9 cellular contexts compared by ENCODE assay signal in the genomic region with DNA sequence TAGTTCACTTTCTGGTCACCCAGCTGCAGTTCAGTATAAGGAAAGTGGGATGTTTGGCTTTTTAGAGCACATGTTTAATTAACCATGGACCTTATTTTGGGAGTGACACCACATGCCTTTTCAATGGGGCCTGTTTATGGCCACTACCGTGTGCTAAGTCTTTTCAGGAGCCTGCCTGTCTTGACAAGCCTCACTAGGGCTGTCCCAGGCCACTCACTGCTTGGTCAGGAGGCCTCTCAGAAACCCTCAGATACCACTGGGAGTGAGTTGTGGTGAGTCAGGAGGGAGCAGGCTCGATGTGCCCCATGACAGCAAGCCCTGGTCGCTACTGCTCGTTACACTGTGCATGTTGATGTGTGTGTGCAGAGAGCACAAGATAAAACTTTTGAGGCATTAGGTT.
DNase-seq lines count a peak whose midpoint lies in the region; ATAC-seq, FAIRE-seq and TF ChIP-seq lines count a peak whose summit lies in the region.
"Had no signal": no experiment of that assay in that cellular context is flagged by ENCODE, and none has a peak within 500 bp of the region (broad histone marks: within the 10 kb centered on the region; RNA-seq: fewer than 3 reads in every experiment).

No MANE protein-coding gene starts in this region.

- peaks cover 41% of the 10 kb centered on the region for H3K4me1 ChIP-seq in CD8-positive, alpha-beta T cell (ENCODE audit: insufficient read depth, low read length)
- no peaks in the 10 kb centered on the region for H3K4me1 ChIP-seq in GM12878 (ENCODE audit: control insufficient read depth, insufficient read depth, low read length)
- H3K4me1 ChIP-seq in mesenchymal stem cell (ENCODE audit: control insufficient read depth, insufficient read depth, low read depth, low read length), result peaks cover 17% of the 10 kb centered on the region

- no peak overlapping the region for H2AK5ac ChIP-seq in mesenchymal stem cell (ENCODE audit: low read length, severe bottlenecking)

- no peak overlapping the region for H2BK15ac ChIP-seq in mesenchymal stem cell (ENCODE audit: low read depth, poor library complexity, severe bottlenecking)

- no peaks in the 10 kb centered on the region for H3K79me2 ChIP-seq in GM12878 (ENCODE audit: control insufficient read depth, insufficient read depth, low read length)

- peak overlapping the region; percentile 72 for H3K27ac Mint-ChIP-seq in CD8-positive, alpha-beta T cell
- H3K27ac Mint-ChIP-seq in activated T-helper 2 cell treated with anti-CD3 and anti-CD28 coated beads, Interferon-gamma antibody, Interleukin-2, Interleukin-4, amounts not matched to agents 10 μg/mL and 5 μg/mL and 100 μg/mL, durations not matched to agents 14 hours and 24 hours and 36 hours, result no peak overlapping the region

- TF ChIP-seq CTCF in CD8-positive, alpha-beta T cell (IDR thresholded peaks at IDR 0.05), result no peak
- TF ChIP-seq CTCF in GM12878 (IDR thresholded peaks at IDR 0.05 in 2 of 3, conservative IDR thresholded peaks at IDR 0.05 in 1 of 3; ENCODE audit: control insufficient read depth in 2 of 3, extremely low read depth in 1 of 3, insufficient read depth in 1 of 3, low read depth in 3 of 3, low read length in 3 of 3), result no peak

- ATAC-seq in CD8-positive, alpha-beta T cell, result no peak
- ATAC-seq in GM12878 (peak; percentile 58), GM18519 (IDR thresholded peaks at IDR 0.05; ENCODE audit: low FRiP score, unreplicated experiment) (no peak), GM21825 (IDR thresholded peaks at IDR 0.05; ENCODE audit: unreplicated experiment) (no peak)

- H4K91ac ChIP-seq in mesenchymal stem cell (ENCODE audit: low read length), result no peak overlapping the region

- no peak for TF ChIP-seq POLR2A in GM12878 (IDR thresholded peaks at IDR 0.05; ENCODE audit: low read depth, low read length)

- H2BK12ac ChIP-seq in mesenchymal stem cell (ENCODE audit: low read length in 2 of 2), result no peak overlapping the region

- intact Hi-C loops in CD8-positive, alpha-beta T cell (cut with DNase I, micrococcal nuclease), result no loop called here
- intact Hi-C loops in GM12878 (cut with micrococcal nuclease; ENCODE audit: unreplicated experiment), result no loop called here
- intact Hi-C loops in activated T-helper 2 cell treated with anti-CD3 and anti-CD28 coated beads, Interferon-gamma antibody, Interleukin-2, Interleukin-4, amounts not matched to agents 10 μg/mL and 5 μg/mL and 100 μg/mL, durations not matched to agents 14 hours and 24 hours and 36 hours (cut with micrococcal nuclease), result loop anchor here (5.0 to 10.0 kb wide), 3 partner anchors 343 to 516 kb away; a partner anchor contains a TSS

- peaks cover 78% of the 10 kb centered on the region for H3K4me1 Mint-ChIP-seq in CD8-positive, alpha-beta T cell (ENCODE audit: low read depth)
- H3K4me1 Mint-ChIP-seq in activated T-helper 2 cell treated with anti-CD3 and anti-CD28 coated beads, Interferon-gamma antibody, Interleukin-2, Interleukin-4, amounts not matched to agents 10 μg/mL and 5 μg/mL and 100 μg/mL, durations not matched to agents 14 hours and 24 hours and 36 hours (ENCODE audit: low read depth), result peaks cover 41% of the 10 kb centered on the region

- no peak overlapping the region for H3K9ac ChIP-seq in GM12878 (ENCODE audit: control insufficient read depth, insufficient read depth, low read length)
- H3K9ac ChIP-seq in mesenchymal stem cell (ENCODE audit: low read length), result no peak overlapping the region

- H2AFZ ChIP-seq in GM12878 (ENCODE audit: control insufficient read depth, low read depth, low read length) (no peak overlapping the region), mesenchymal stem cell (ENCODE audit: low read depth, low read length) (no peak overlapping the region)

- no TSS peak for BruUV-seq in GM12878 (replicated peaks; lab: Mats Ljungman, UMichigan)

- H3K18ac ChIP-seq in mesenchymal stem cell (ENCODE audit: low read depth in 1 of 2, low read length in 2 of 2), result peak overlapping the region in 1 of 2 experiments; percentile 7

- H3K27me3 Mint-ChIP-seq in CD8-positive, alpha-beta T cell (ENCODE audit: low read depth), result no peaks in the 10 kb centered on the region
- no peaks in the 10 kb centered on the region for H3K27me3 Mint-ChIP-seq in activated T-helper 2 cell treated with anti-CD3 and anti-CD28 coated beads, Interferon-gamma antibody, Interleukin-2, Interleukin-4, amounts not matched to agents 10 μg/mL and 5 μg/mL and 100 μg/mL, durations not matched to agents 14 hours and 24 hours and 36 hours (ENCODE audit: low read depth)

- 27% methylated on average over 4 of the region's 4 CpGs for WGBS in GM12878 (ENCODE audit: insufficient coverage, insufficient replicate concordance, low lambda C conversion rate, missing lambda C conversion rate)
- 6% methylated on average over 4 of the region's 4 CpGs for WGBS in mesenchymal stem cell

- H3K27me3 ChIP-seq in CD8-positive, alpha-beta T cell (ENCODE audit: insufficient read depth, low read length), result no peaks in the 10 kb centered on the region
- no peaks in the 10 kb centered on the region for H3K27me3 ChIP-seq in GM12878 (replicated peaks in 1 of 2; ENCODE audit: control insufficient read depth in 2 of 2, insufficient read depth in 2 of 2, low read length in 1 of 2)
- no peaks in the 10 kb centered on the region for H3K27me3 ChIP-seq in mesenchymal stem cell (ENCODE audit: control insufficient read depth in 1 of 2, insufficient read depth in 1 of 2, low read length in 2 of 2)

- H3K9me3 ChIP-seq in CD8-positive, alpha-beta T cell (ENCODE audit: low read length), result no peaks in the 10 kb centered on the region
- H3K9me3 ChIP-seq in GM12878 (replicated peaks; ENCODE audit: control insufficient read depth, insufficient read depth, low read length) (no peaks in the 10 kb centered on the region), mesenchymal stem cell (ENCODE audit: control insufficient read depth, low read length) (no peaks in the 10 kb centered on the region)

- H3K4me3 ChIP-seq in CD8-positive, alpha-beta T cell (ENCODE audit: low read depth, low read length), result no peak overlapping the region
- H3K4me3 ChIP-seq in GM12878, result no peak overlapping the region
- no peak overlapping the region for H3K4me3 ChIP-seq in mesenchymal stem cell (ENCODE audit: insufficient read depth in 1 of 2, low read depth in 1 of 2, low read length in 2 of 2)

- H3K27ac ChIP-seq in CD8-positive, alpha-beta T cell (ENCODE audit: low read depth, low read length), result no peak overlapping the region
- no peak overlapping the region for H3K27ac ChIP-seq in GM12878 (ENCODE audit: control insufficient read depth, insufficient read depth)
- H3K27ac ChIP-seq in mesenchymal stem cell (ENCODE audit: low read length, poor library complexity, severe bottlenecking), result peak overlapping the region; percentile 53

- no peak overlapping the region for H4K8ac ChIP-seq in mesenchymal stem cell (ENCODE audit: low read length)

- peaks cover 15% of the 10 kb centered on the region for H3K36me3 Mint-ChIP-seq in CD8-positive, alpha-beta T cell
- peaks cover 10% of the 10 kb centered on the region for H3K36me3 Mint-ChIP-seq in activated T-helper 2 cell treated with anti-CD3 and anti-CD28 coated beads, Interferon-gamma antibody, Interleukin-2, Interleukin-4, amounts not matched to agents 10 μg/mL and 5 μg/mL and 100 μg/mL, durations not matched to agents 14 hours and 24 hours and 36 hours (ENCODE audit: low read depth)

- RAD21 ChIA-PET in GM12878 (lab: Charles Lee; ENCODE audit: unreplicated experiment), result no interaction called here

- no peaks in the 10 kb centered on the region for H4K20me1 ChIP-seq in GM12878 (ENCODE audit: control insufficient read depth, insufficient read depth)

- SMC1A ChIA-PET in GM12878 (lab: Charles Lee; ENCODE audit: uncharacterized antibody, unreplicated experiment), result interaction anchor here (1.9 kb wide), 1 partner anchor 10 kb away, joined by 7 read pairs; no protein-coding TSS in a partner anchor

- no peak overlapping the region for H3K4ac ChIP-seq in mesenchymal stem cell (ENCODE audit: low read depth in 1 of 2, low read length in 2 of 2)

- H3K4me2 ChIP-seq in GM12878 (ENCODE audit: control insufficient read depth, insufficient read depth), result no peak overlapping the region
- H3K4me2 ChIP-seq in mesenchymal stem cell (ENCODE audit: low read length, poor library complexity, severe bottlenecking), result no peak overlapping the region

- H3K9me3 Mint-ChIP-seq in CD8-positive, alpha-beta T cell, result no peaks in the 10 kb centered on the region
- no peaks in the 10 kb centered on the region for H3K9me3 Mint-ChIP-seq in activated T-helper 2 cell treated with anti-CD3 and anti-CD28 coated beads, Interferon-gamma antibody, Interleukin-2, Interleukin-4, amounts not matched to agents 10 μg/mL and 5 μg/mL and 100 μg/mL, durations not matched to agents 14 hours and 24 hours and 36 hours

- POLR2A ChIA-PET in CD8-positive, alpha-beta T cell (lab: Charles Lee), result no interaction called here
- POLR2A ChIA-PET in GM12878 (lab: Charles Lee), result interaction anchor here (2.0 kb wide), 1 partner anchor 11 kb away, joined by 5 read pairs; no protein-coding TSS in a partner anchor

- CTCF ChIA-PET in CD8-positive, alpha-beta T cell (lab: Charles Lee), result no interaction called here
- CTCF ChIA-PET in GM12878 (lab: Yijun Ruan, JAX), result interaction anchor here (5.7 kb wide), 1 partner anchor 11 kb away, joined by 22 read pairs; no protein-coding TSS in a partner anchor

- H3K36me3 ChIP-seq in CD8-positive, alpha-beta T cell (ENCODE audit: insufficient read depth, low read length), result no peaks in the 10 kb centered on the region
- H3K36me3 ChIP-seq in GM12878 (ENCODE audit: control insufficient read depth in 2 of 2, insufficient read depth in 2 of 2, low read length in 1 of 2) (no peaks in the 10 kb centered on the region), mesenchymal stem cell (ENCODE audit: control insufficient read depth in 1 of 2, insufficient read depth in 2 of 2, low read depth in 1 of 2, low read length in 2 of 2) (peaks cover 0 to 31% of the 10 kb centered on the region in 2 experiments)

- no peak overlapping the region for H3K4me3 Mint-ChIP-seq in CD8-positive, alpha-beta T cell
- H3K4me3 Mint-ChIP-seq in activated T-helper 2 cell treated with anti-CD3 and anti-CD28 coated beads, Interferon-gamma antibody, Interleukin-2, Interleukin-4, amounts not matched to agents 10 μg/mL and 5 μg/mL and 100 μg/mL, durations not matched to agents 14 hours and 24 hours and 36 hours (ENCODE audit: low read depth), result no peak overlapping the region

- H3K23ac ChIP-seq in mesenchymal stem cell (ENCODE audit: low read length in 2 of 2), result no peak overlapping the region

- H2BK120ac ChIP-seq in mesenchymal stem cell (ENCODE audit: low read depth, low read length), result no peak overlapping the region

- FAIRE-seq in GM12878 (lab: Jason Lieb, UNC), result no peak

- TF ChIP-seq RAD21 in GM12878 (IDR thresholded peaks at IDR 0.05; ENCODE audit: insufficient read depth, low read depth, low read length), result no peak

- no peak for TF ChIP-seq EP300 in GM12878 (IDR thresholded peaks at IDR 0.05; ENCODE audit: borderline replicate concordance in 1 of 2, control insufficient read depth in 1 of 2, low read depth in 2 of 2, low read length in 2 of 2)

- in situ Hi-C loops in GM12878 (cut with MboI), result loop anchor here (10.0 kb wide), 1 partner anchor 476 kb away; no protein-coding TSS in a partner anchor

- no peak for DNase-seq in CD8-positive, alpha-beta T cell
- DNase-seq in HT1080 (ENCODE audit: low read depth) (peak; percentile 85), GM12878 (ENCODE audit: low read depth, low spot score) (no peak), mesenchymal stem cell (peak; percentile 93), HuH-7.5 (ENCODE audit: low spot score) (no peak)
- no peak for DNase-seq in activated T-helper 2 cell treated with anti-CD3 and anti-CD28 coated beads, Interferon-gamma antibody, Interleukin-2, Interleukin-4, amounts not matched to agents 10 μg/mL and 5 μg/mL and 100 μg/mL, durations not matched to agents 14 hours and 24 hours and 36 hours (ENCODE audit: low spot score)
- DNase-seq: NCI-H2029 had no signal

- no peak overlapping the region for H2BK5ac ChIP-seq in mesenchymal stem cell (ENCODE audit: low read depth, low read length, poor library complexity, severe bottlenecking)

- no peak overlapping the region for H3K14ac ChIP-seq in mesenchymal stem cell (ENCODE audit: low read length in 2 of 2)

- peaks cover 8% of the 10 kb centered on the region for H3K79me1 ChIP-seq in mesenchymal stem cell (replicated peaks; ENCODE audit: low read length, poor library complexity, severe bottlenecking)

Comparison
In these comparisons a context has a peak if more than half of its experiments do, and no peak if none do; other contexts are left out.
1. DNase-seq: peak in HT1080 (single experiment) and mesenchymal stem cell (single experiment); none in CD8-positive, alpha-beta T cell (0 of 7), GM12878 (single experiment), activated T-helper 2 cell treated with anti-CD3 and anti-CD28 coated beads, Interferon-gamma antibody, Interleukin-2, Interleukin-4, amounts not matched to agents 10 μg/mL and 5 μg/mL and 100 μg/mL, durations not matched to agents 14 hours and 24 hours and 36 hours (single experiment) and HuH-7.5 (single experiment).